Comparison of ENCODE assay signal across 12 cellular contexts in the genomic region with DNA sequence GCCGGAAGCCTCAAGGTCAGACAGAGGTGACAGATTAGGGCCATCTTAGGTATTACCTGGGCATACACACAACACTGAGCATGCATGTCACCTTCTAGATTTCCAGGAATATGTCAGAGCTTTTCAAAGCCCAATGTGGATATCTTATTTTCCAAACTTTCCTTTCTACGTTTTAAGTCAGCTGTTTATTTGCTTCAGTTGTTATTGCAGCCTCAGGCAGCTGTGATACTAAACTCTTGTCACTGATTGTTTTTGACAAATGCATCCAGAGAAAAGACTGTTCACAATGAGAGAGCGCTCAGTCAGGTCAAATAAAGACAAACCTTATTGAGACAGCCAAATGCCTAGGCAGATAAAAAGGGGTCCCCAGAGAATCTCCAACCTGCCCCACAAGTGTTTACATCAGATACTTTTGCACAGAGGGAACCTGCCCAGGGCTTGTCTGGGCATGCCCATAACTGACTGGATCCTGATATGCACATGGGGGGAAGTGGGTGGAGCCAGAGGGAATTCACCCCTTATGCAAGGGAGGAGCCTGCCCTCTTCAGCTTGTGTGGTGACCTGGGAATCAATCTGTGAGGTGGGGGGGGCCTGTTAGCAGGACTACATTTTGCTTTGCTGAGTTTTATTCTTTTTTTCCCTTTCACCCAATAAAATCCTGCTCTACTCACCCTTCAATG. TPM values are rescaled to one million over a fixed set of nuclear protein-coding genes. Genes with fewer than 3 reads are reported as not detected.
DNase-seq lines count a peak whose midpoint lies in the region; ATAC-seq, FAIRE-seq and TF ChIP-seq lines count a peak whose summit lies in the region.
"Had no signal": no experiment of that assay in that cellular context is flagged by ENCODE, and none has a peak within 500 bp of the region (broad histone marks: within the 10 kb centered on the region; RNA-seq: fewer than 3 reads in every experiment).

No MANE protein-coding gene starts in this region.

- H3K4me1 ChIP-seq in MM.1S (ENCODE audit: low read length) = no peaks in the 10 kb centered on the region
- H3K4me1 ChIP-seq: ascending aorta, stomach had no signal

- FAIRE-seq in D721Med (lab: Jason Lieb, UNC) (no peak), frontal cortex (lab: Jason Lieb, UNC) (no peak)
- FAIRE-seq: G401.6 had no signal

- H3K79me2 ChIP-seq in MM.1S (ENCODE audit: low read length) = no peaks in the 10 kb centered on the region

- no peaks in the 10 kb centered on the region for H3K9me2 ChIP-seq in MM.1S (replicated peaks; ENCODE audit: insufficient read depth, low read length)

- no peak overlapping the region for H3K9ac ChIP-seq in MM.1S (ENCODE audit: low read length)

- no peaks in the 10 kb centered on the region for H3K36me3 ChIP-seq in MM.1S (replicated peaks; ENCODE audit: insufficient read depth, low read length)

- no peaks in the 10 kb centered on the region for H4K20me1 ChIP-seq in MM.1S (ENCODE audit: insufficient read depth, low read length)

- no peak overlapping the region for H3K4me3 ChIP-seq in MM.1S (ENCODE audit: low read length)
- H3K4me3 ChIP-seq: ascending aorta, stomach had no signal

- no peaks in the 10 kb centered on the region for H3K9me3 ChIP-seq in MM.1S (replicated peaks; ENCODE audit: insufficient read depth, low read length)

- H2AFZ ChIP-seq in MM.1S (ENCODE audit: low read length) = no peak overlapping the region

- H3K4me2 ChIP-seq in MM.1S (ENCODE audit: low read depth, low read length) = no peak overlapping the region

- TF ChIP-seq CTCF in MM.1S (IDR thresholded peaks at IDR 0.05; ENCODE audit: low read length) = no peak
- no peak for TF ChIP-seq CTCF in D721Med (IDR thresholded peaks at IDR 0.05; ENCODE audit: insufficient read depth, missing control alignments)

- no peaks in the 10 kb centered on the region for H3F3A ChIP-seq in MM.1S (ENCODE audit: insufficient read depth, low read length)

- DNase-seq in AG08395 (ENCODE audit: low spot score) (peak; percentile 9), MM.1S (peak; percentile 35), amniotic epithelial cell (ENCODE audit: low read depth) (peak; percentile 10), D721Med (ENCODE audit: insufficient read length, low spot score) (no peak), frontal cortex (ENCODE audit: low spot score in 2 of 2) (no peak)
- DNase-seq: NCI-H1092, stomach had no signal

- no peaks in the 10 kb centered on the region for H3K27me3 ChIP-seq in MM.1S (replicated peaks; ENCODE audit: insufficient read depth, low read length)
- H3K27me3 ChIP-seq: ascending aorta, stomach had no signal

- H3K27ac ChIP-seq in MM.1S (ENCODE audit: low read length) = no peak overlapping the region
- H3K27ac ChIP-seq: ascending aorta, stomach had no signal

- ATAC-seq in GM18909 (IDR thresholded peaks at IDR 0.05; ENCODE audit: poor library complexity, unreplicated experiment) (peak; percentile 73), HG03045 (IDR thresholded peaks at IDR 0.05; ENCODE audit: unreplicated experiment) (no peak), GM21515 (IDR thresholded peaks at IDR 0.05; ENCODE audit: unreplicated experiment) (no peak)

RNA-seq across cellular contexts. Expression of gene MED4, which starts 28.5 kb away (rescaled TPM):
- 37.9 TPM for total RNA-seq in frontal cortex

RNA-seq across cellular contexts. Expression of gene NUDT15, which starts 28.9 kb away (rescaled TPM):
- 10.2 TPM for total RNA-seq in frontal cortex

Comparison
In these comparisons a context has a peak if more than half of its experiments do, and no peak if none do; other contexts are left out.
1. DNase-seq: peak in AG08395 (single experiment), MM.1S (single experiment) and amniotic epithelial cell (single experiment); none in D721Med (single experiment) and frontal cortex (0 of 2).